8 cellular contexts compared by ENCODE assay signal in the genomic region with DNA sequence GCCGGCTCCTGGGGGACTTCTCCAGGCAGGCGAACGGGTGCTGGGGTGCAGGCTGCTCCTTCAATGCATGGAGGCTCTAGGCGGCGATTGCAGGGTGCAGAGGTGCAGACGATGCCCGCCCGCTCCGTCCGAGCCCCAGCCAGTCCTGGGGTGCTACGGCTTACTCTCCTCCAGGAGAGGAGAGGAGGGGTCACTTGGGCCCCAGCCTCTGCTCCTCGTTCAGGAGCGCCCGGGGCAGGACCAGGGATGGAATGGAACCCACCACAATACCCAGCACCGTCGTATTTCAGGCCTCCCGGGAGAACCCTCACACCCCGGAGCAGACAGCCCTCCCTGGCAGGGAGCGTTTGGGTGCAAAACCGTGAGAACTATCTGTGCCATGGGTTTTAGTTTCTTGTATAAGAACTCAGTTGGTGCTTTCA. TPM values are rescaled to one million over a fixed set of nuclear protein-coding genes. Genes with fewer than 3 reads are reported as not detected.
DNase-seq lines count a peak whose midpoint lies in the region; ATAC-seq, FAIRE-seq and TF ChIP-seq lines count a peak whose summit lies in the region.

No MANE protein-coding gene starts in this region.

- no peaks in the 10 kb centered on the region for H4K20me1 ChIP-seq in HepG2 (ENCODE audit: insufficient read depth, low read length)

- BruUV-seq in HepG2 (replicated peaks; lab: Mats Ljungman, UMichigan), result TSS peak; percentile 61

- H3K27me3 Mint-ChIP-seq in activated CD4-positive, alpha-beta T cell treated with anti-CD3 and anti-CD28 coated beads, Interleukin-2, amount 10 ng/mL, durations not matched to agents 7 days and 5 days, result no peaks in the 10 kb centered on the region

- peak overlapping the region; percentile 86 for H3K4me2 ChIP-seq in HepG2 (ENCODE audit: low read depth, low read length)

- no peak for TF ChIP-seq CTCF in brain microvascular endothelial cell (IDR thresholded peaks at IDR 0.05; ENCODE audit: low read depth, low read length, missing control alignments)
- TF ChIP-seq CTCF in HepG2 (CRISPR knock-in tag; IDR thresholded peaks at IDR 0.05), result no peak

- peaks cover 35% of the 10 kb centered on the region for H3K4me1 Mint-ChIP-seq in activated CD4-positive, alpha-beta T cell treated with anti-CD3 and anti-CD28 coated beads, Interleukin-2, amount 10 ng/mL, durations not matched to agents 7 days and 5 days

- H3K9ac ChIP-seq in HUES64 (ENCODE audit: low read depth, low read length) (peak overlapping the region; percentile 83), HepG2 (ENCODE audit: insufficient read depth, low read depth, low read length) (peak overlapping the region; percentile 81)

- peak overlapping the region; percentile 85 for H3K4me3 Mint-ChIP-seq in activated CD4-positive, alpha-beta T cell treated with anti-CD3 and anti-CD28 coated beads, Interleukin-2, amount 10 ng/mL, durations not matched to agents 7 days and 5 days

- no peak for FAIRE-seq in HepG2 (lab: Jason Lieb, UNC)

- ATAC-seq in HepG2, result peak; percentile 28
- no peak for ATAC-seq in HG03097 (IDR thresholded peaks at IDR 0.05; ENCODE audit: low FRiP score, unreplicated experiment)

- H3K36me3 Mint-ChIP-seq in activated CD4-positive, alpha-beta T cell treated with anti-CD3 and anti-CD28 coated beads, Interleukin-2, amount 10 ng/mL, durations not matched to agents 7 days and 5 days (ENCODE audit: low read depth), result peaks cover 31% of the 10 kb centered on the region

- H3K9me3 ChIP-seq in HUES64 (ENCODE audit: insufficient read depth, low read depth, low read length) (no peaks in the 10 kb centered on the region), HepG2 (ENCODE audit: low read length) (no peaks in the 10 kb centered on the region), thymus (ENCODE audit: control insufficient read depth) (no peaks in the 10 kb centered on the region)

- POLR2A ChIA-PET in activated CD4-positive, alpha-beta T cell treated with anti-CD3 and anti-CD28 coated beads, Interleukin-2, amount 10 ng/mL, durations not matched to agents 7 days and 5 days (lab: Charles Lee), result no interaction called here
- POLR2A ChIA-PET in HepG2 (lab: Yijun Ruan, JAX), result interaction anchor here (1.0 to 2.7 kb wide), 6 partner anchors 20 to 1766 kb away, joined by 3 to 12 read pairs (median 4); partner anchors contain the start of gene MCOLN1

- TF ChIP-seq EP300 in HepG2 (IDR thresholded peaks at IDR 0.05; ENCODE audit: low read depth in 2 of 2, low read length in 2 of 2), result no peak
- no peak for TF ChIP-seq EP300 in HepG2 (CRISPR knock-in tag; IDR thresholded peaks at IDR 0.05; ENCODE audit: borderline replicate concordance)

- no peak overlapping the region for H2AFZ ChIP-seq in HepG2 (ENCODE audit: low read length)

- CTCF ChIA-PET in activated CD4-positive, alpha-beta T cell treated with anti-CD3 and anti-CD28 coated beads, Interleukin-2, amount 10 ng/mL, durations not matched to agents 7 days and 5 days (lab: Charles Lee), result interaction anchor here (1.3 to 1.6 kb wide), 3 partner anchors 13 to 173 kb away, joined by 4 read pairs; no protein-coding TSS in a partner anchor
- CTCF ChIA-PET in HepG2 (lab: Yijun Ruan, JAX; ENCODE audit: low intra/inter-chr PET ratio, low total read pairs), result no interaction called here

- no peak for DNase-seq in activated CD4-positive, alpha-beta T cell treated with anti-CD3 and anti-CD28 coated beads, Interleukin-2, amount 10 ng/mL, durations not matched to agents 7 days and 5 days
- DNase-seq in activated CD4-positive, alpha-beta T cell treated with anti-CD3 and anti-CD28 coated beads, Interleukin-2, amount 50 U/mL, for 4 hours, result no peak
- no peak for DNase-seq in brain microvascular endothelial cell
- no peak for DNase-seq in HepG2 (ENCODE audit: low spot score)
- no peak for DNase-seq in DMS153 treated with DMSO at 0.1 percent for 48 hours (lab: John Stamatoyannopoulos, UW; ENCODE audit: unreplicated experiment)

- no peak overlapping the region for H3K27ac Mint-ChIP-seq in activated CD4-positive, alpha-beta T cell treated with anti-CD3 and anti-CD28 coated beads, Interleukin-2, amount 10 ng/mL, durations not matched to agents 7 days and 5 days

- TF ChIP-seq POLR2A in HepG2 (IDR thresholded peaks at IDR 0.05; ENCODE audit: insufficient read depth in 1 of 2, low read depth in 2 of 2, low read length in 2 of 2), result no peak

- 1% methylated on average over 20 of the region's 20 CpGs for WGBS in HUES64
- 0% methylated on average over 2 of the region's 20 CpGs for WGBS in HepG2 (ENCODE audit: low lambda C conversion rate)
- WGBS in thymus, result 23% methylated on average over 20 of the region's 20 CpGs

- in situ Hi-C loops in brain microvascular endothelial cell (cut with HindIII; ENCODE audit: low pct_ligation_motif_present, low sequenced_read_pairs) (no loop called here), HepG2 (cut with HindIII; ENCODE audit: extremely low pct_ligation_motif_present, low pct_unique_long_range_greater_than_20kb) (no loop called here)

- H3K79me2 ChIP-seq in HepG2 (ENCODE audit: insufficient read depth, low read length), result peaks cover 29% of the 10 kb centered on the region

- no peaks in the 10 kb centered on the region for H3K36me3 ChIP-seq in HUES64 (ENCODE audit: insufficient read depth, low read length)
- no peaks in the 10 kb centered on the region for H3K36me3 ChIP-seq in brain microvascular endothelial cell (replicated peaks)
- H3K36me3 ChIP-seq in HepG2 (replicated peaks in 1 of 2; ENCODE audit: control insufficient read depth in 1 of 2, insufficient read depth in 2 of 2, low read length in 2 of 2), result no peaks in the 10 kb centered on the region
- peaks cover 34% of the 10 kb centered on the region for H3K36me3 ChIP-seq in thymus (ENCODE audit: control insufficient read depth, insufficient read depth)

- H3K4me1 ChIP-seq in HUES64 (ENCODE audit: insufficient read depth, low read length) (peaks cover 18% of the 10 kb centered on the region; the same call in 1 of the 2 replicates), HepG2 (ENCODE audit: insufficient read depth, low read length) (peaks cover 69% of the 10 kb centered on the region), thymus (ENCODE audit: control insufficient read depth, insufficient read depth, low read length) (peaks cover 11% of the 10 kb centered on the region)

- no peak for TF ChIP-seq RAD21 in HepG2 (CRISPR knock-in tag; IDR thresholded peaks at IDR 0.05)

- no peaks in the 10 kb centered on the region for H3K9me3 Mint-ChIP-seq in activated CD4-positive, alpha-beta T cell treated with anti-CD3 and anti-CD28 coated beads, Interleukin-2, amount 10 ng/mL, durations not matched to agents 7 days and 5 days

- H3K4me3 ChIP-seq in HUES64 (ENCODE audit: low read length), result peak overlapping the region; percentile 98
- H3K4me3 ChIP-seq in brain microvascular endothelial cell (ENCODE audit: low read depth, low read length), result peak overlapping the region; percentile 88
- peak overlapping the region; percentile 88 to 99 (median 95) for H3K4me3 ChIP-seq in HepG2 (replicated peaks in 1 of 3; ENCODE audit: insufficient read depth in 1 of 3, low read depth in 2 of 3, low read length in 3 of 3)
- H3K4me3 ChIP-seq in thymus (ENCODE audit: low read length), result peak overlapping the region; percentile 86

- intact Hi-C loops in HepG2 (cut with micrococcal nuclease; ENCODE audit: unreplicated experiment), result loop anchor here (5.0 to 10.0 kb wide), 2 partner anchors 99 to 258 kb away; a partner anchor contains a TSS

- H3K27ac ChIP-seq in HUES64 (ENCODE audit: low read depth, low read length) (peak overlapping the region; percentile 41; the same call in 1 of the 2 replicates), brain microvascular endothelial cell (peak overlapping the region; percentile 59), HepG2 (ENCODE audit: extremely low read length, insufficient read depth, low read length) (peak overlapping the region; percentile 51), thymus (ENCODE audit: low read depth) (peak overlapping the region; percentile 78)

- H3K27me3 ChIP-seq in HUES64 (ENCODE audit: insufficient read depth, low read length) (no peaks in the 10 kb centered on the region), brain microvascular endothelial cell (replicated peaks) (no peaks in the 10 kb centered on the region), HepG2 (ENCODE audit: control insufficient read depth in 1 of 2, insufficient read depth in 2 of 2, low read length in 2 of 2) (no peaks in the 10 kb centered on the region; a peak in 2 of 5 replicates), thymus (ENCODE audit: control insufficient read depth, insufficient read depth) (no peaks in the 10 kb centered on the region)

TF ChIP-seq in HepG2, 621 proteins besides CTCF, POLR2A, EP300 and RAD21 (continues in another document):
- TF ChIP-seq HNRNPLL (IDR thresholded peaks at IDR 0.05; ENCODE audit: low read depth, low read length, poor library complexity, severe bottlenecking) (peak; percentile 14), PCBP2 (optimal IDR thresholded peaks at IDR 0.05; ENCODE audit: low read depth, low read length, poor library complexity, severe bottlenecking) (no peak)

RNA-seq across cellular contexts. Expression of gene ARHGEF18, which starts 46.6 kb away (rescaled TPM):
- 10 to 100 TPM; 78.3 to 88.2 TPM for total RNA-seq in activated CD4-positive, alpha-beta T cell treated with anti-CD3 and anti-CD28 coated beads, Interleukin-2, amount 10 ng/mL, durations not matched to agents 7 days and 5 days
- polyA plus RNA-seq in HUES64 (2013, experiment 1 of 2), result 19.4 TPM
- 18.8 TPM for polyA plus RNA-seq in HUES64 (2013, experiment 2 of 2)
- 14.5 and 17.5 TPM in 2 replicates for total RNA-seq in HepG2 (2016; rRNA removed; fragmentation: Illumina TruSeq; extraction: Trizol)
- 1.7 and 1.8 TPM in 2 replicates for total RNA-seq in HepG2 (2016; cell fraction: cytosol; rRNA removed; fragmentation: Illumina TruSeq; extraction: Trizol; ENCODE audit: low read depth)
- total RNA-seq in HepG2 (2016; cell fraction: insoluble cytoplasmic fraction; rRNA removed; fragmentation: Illumina TruSeq; extraction: Trizol), result 13.1 and 19.3 TPM in 2 replicates
- total RNA-seq in HepG2 (2016; cell fraction: membrane; rRNA removed; fragmentation: Illumina TruSeq; extraction: Trizol), result 4.9 and 5.2 TPM in 2 replicates
- 11.5 and 13.9 TPM in 2 replicates for total RNA-seq in HepG2 (2016; cell fraction: nucleus; rRNA removed; fragmentation: Illumina TruSeq; extraction: Trizol)
- polyA plus RNA-seq in HepG2 (2011; rRNA removed), result 4.2 and 7.2 TPM in 2 replicates
- 5.5 and 6.5 TPM in 2 replicates for polyA plus RNA-seq in HepG2 (2011; cell fraction: cytosol; rRNA removed)
- 13.2 and 16.3 TPM in 2 replicates for polyA plus RNA-seq in HepG2 (2011; cell fraction: nucleus; rRNA removed)
- 10.7 and 11.4 TPM in 2 replicates for polyA plus RNA-seq in HepG2 (2012)
- polyA plus RNA-seq in HepG2 (2016; cell fraction: cytosol; fragmentation: Illumina TruSeq; extraction: Trizol; ENCODE audit: low read depth), result 0.86 and 0.89 TPM in 2 replicates
- 8.2 and 11.6 TPM in 2 replicates for polyA plus RNA-seq in HepG2 (2016; cell fraction: insoluble cytoplasmic fraction; fragmentation: Illumina TruSeq; extraction: Trizol; ENCODE audit: low read depth)
- polyA plus RNA-seq in HepG2 (2016; cell fraction: membrane; fragmentation: Illumina TruSeq; extraction: Trizol; ENCODE audit: low read depth), result 2.0 and 2.3 TPM in 2 replicates
- 13.8 and 16.4 TPM in 2 replicates for polyA plus RNA-seq in HepG2 (2016; cell fraction: nucleus; fragmentation: Illumina TruSeq; extraction: Trizol; ENCODE audit: insufficient read depth, low read depth)
- 7.5 and 13.6 TPM in 2 replicates for polyA minus RNA-seq in HepG2 (2011; rRNA and poly(A)+ RNA removed; ENCODE audit: low replicate concordance)
- 6.7 and 11.8 TPM in 2 replicates for polyA minus RNA-seq in HepG2 (2011; cell fraction: cytosol; rRNA and poly(A)+ RNA removed)
- 10.2 and 11.5 TPM in 2 replicates for polyA minus RNA-seq in HepG2 (2011; cell fraction: nucleus; rRNA and poly(A)+ RNA removed)
- polyA plus RNA-seq in thymus, result 35.8 TPM
